1 cellular context compared by ENCODE assay signal in genomic region chr1:54108156-54108555, GRCh38.
A peak's percentile ranks its signal among the peaks of the same experiment; 100 is the strongest.
TF ChIP-seq lines count a peak whose summit lies in the region.

No MANE protein-coding gene starts in this region.

TF ChIP-seq in K562, 482 proteins besides CTCF, POLR2A, EP300 and RAD21 (continued from another document and continues in another):
- TF ChIP-seq, protein P1, sequence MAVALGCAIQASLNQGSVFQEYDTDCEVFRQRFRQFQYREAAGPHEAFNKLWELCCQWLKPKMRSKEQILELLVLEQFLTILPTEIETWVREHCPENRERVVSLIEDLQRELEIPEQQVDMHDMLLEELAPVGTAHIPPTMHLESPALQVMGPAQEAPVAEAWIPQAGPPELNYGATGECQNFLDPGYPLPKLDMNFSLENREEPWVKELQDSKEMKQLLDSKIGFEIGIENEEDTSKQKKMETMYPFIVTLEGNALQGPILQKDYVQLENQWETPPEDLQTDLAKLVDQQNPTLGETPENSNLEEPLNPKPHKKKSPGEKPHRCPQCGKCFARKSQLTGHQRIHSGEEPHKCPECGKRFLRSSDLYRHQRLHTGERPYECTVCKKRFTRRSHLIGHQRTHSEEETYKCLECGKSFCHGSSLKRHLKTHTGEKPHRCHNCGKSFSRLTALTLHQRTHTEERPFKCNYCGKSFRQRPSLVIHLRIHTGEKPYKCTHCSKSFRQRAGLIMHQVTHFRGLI (CRISPR knock-in tag; IDR thresholded peaks at IDR 0.05): no peak
- TF ChIP-seq, protein P2, sequence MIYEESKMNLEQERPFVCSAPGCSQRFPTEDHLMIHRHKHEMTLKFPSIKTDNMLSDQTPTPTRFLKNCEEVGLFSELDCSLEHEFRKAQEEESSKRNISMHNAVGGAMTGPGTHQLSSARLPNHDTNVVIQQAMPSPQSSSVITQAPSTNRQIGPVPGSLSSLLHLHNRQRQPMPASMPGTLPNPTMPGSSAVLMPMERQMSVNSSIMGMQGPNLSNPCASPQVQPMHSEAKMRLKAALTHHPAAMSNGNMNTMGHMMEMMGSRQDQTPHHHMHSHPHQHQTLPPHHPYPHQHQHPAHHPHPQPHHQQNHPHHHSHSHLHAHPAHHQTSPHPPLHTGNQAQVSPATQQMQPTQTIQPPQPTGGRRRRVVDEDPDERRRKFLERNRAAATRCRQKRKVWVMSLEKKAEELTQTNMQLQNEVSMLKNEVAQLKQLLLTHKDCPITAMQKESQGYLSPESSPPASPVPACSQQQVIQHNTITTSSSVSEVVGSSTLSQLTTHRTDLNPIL (CRISPR knock-in tag; IDR thresholded peaks at IDR 0.05): no peak
- TF ChIP-seq MIER1 (IDR thresholded peaks at IDR 0.05; ENCODE audit: low read depth) (no peak), ZNF263 (CRISPR knock-in tag; IDR thresholded peaks at IDR 0.05; ENCODE audit: borderline replicate concordance) (no peak; the same call in 1 of the 2 replicates), ZBTB2 (IDR thresholded peaks at IDR 0.05) (no peak), CBFA2T2 (conservative IDR thresholded peaks at IDR 0.05) (peak; percentile 91), TRIM24 (IDR thresholded peaks at IDR 0.05) (peak in 1 of 2 experiments; percentile 67; a peak in 1 of 4 replicates), SMARCA4 (IDR thresholded peaks at IDR 0.05) (peak; percentile 63), ZNF224 (CRISPR knock-in tag; IDR thresholded peaks at IDR 0.05) (no peak), KDM2B (CRISPR knock-in tag; IDR thresholded peaks at IDR 0.05) (no peak), SUPT5H (IDR thresholded peaks at IDR 0.05) (no peak), GATA2 (CRISPR knock-in tag; IDR thresholded peaks at IDR 0.05) (peak; percentile 44; the same call in 1 of the 2 replicates), ARID1B (IDR thresholded peaks at IDR 0.05) (peak; percentile 83), PPARD (CRISPR knock-in tag; IDR thresholded peaks at IDR 0.05) (no peak), ZNF445 (CRISPR knock-in tag; IDR thresholded peaks at IDR 0.05; ENCODE audit: low read depth) (no peak), ZFPM2 (CRISPR knock-in tag; IDR thresholded peaks at IDR 0.05) (no peak), RBM17 (IDR thresholded peaks at IDR 0.05; ENCODE audit: borderline replicate concordance, low read depth, low read length) (no peak), CBFA2T3 (IDR thresholded peaks at IDR 0.05) (peak; percentile 95), MAZ (CRISPR knock-in tag; conservative IDR thresholded peaks at IDR 0.05 in 1 of 2, IDR thresholded peaks at IDR 0.05 in 1 of 2) (0 out of 4 replicates have a peak, but pooled peaks of 1 of the 2 experiments have one; percentile 32), HMBOX1 (IDR thresholded peaks at IDR 0.05) (no peak), ZNF143 (CRISPR knock-in tag; IDR thresholded peaks at IDR 0.05) (no peak), SMAD2 (IDR thresholded peaks at IDR 0.05; ENCODE audit: low read depth, low read length) (no peak), ZNF3 (CRISPR knock-in tag; IDR thresholded peaks at IDR 0.05) (no peak), BRF2 (IDR thresholded peaks at IDR 0.05; ENCODE audit: borderline replicate concordance, insufficient read depth, insufficient read length) (no peak), REST (CRISPR knock-in tag; IDR thresholded peaks at IDR 0.05; ENCODE audit: low read depth) (no peak), OTX1 (CRISPR knock-in tag; IDR thresholded peaks at IDR 0.05) (no peak), CREB1 (IDR thresholded peaks at IDR 0.05) (no peak), CREB1 (CRISPR knock-in tag; IDR thresholded peaks at IDR 0.05) (0 out of 2 replicates have a peak, but pooled peaks have one; percentile 26), CREM (IDR thresholded peaks at IDR 0.05; ENCODE audit: low read depth) (0 out of 2 replicates have a peak, but pooled peaks have one; percentile 25), ADNP (tag; IDR thresholded peaks at IDR 0.05) (no peak), ETV1 (tag; conservative IDR thresholded peaks at IDR 0.05; ENCODE audit: low read depth) (no peak)
- TF ChIP-seq, protein P3, sequence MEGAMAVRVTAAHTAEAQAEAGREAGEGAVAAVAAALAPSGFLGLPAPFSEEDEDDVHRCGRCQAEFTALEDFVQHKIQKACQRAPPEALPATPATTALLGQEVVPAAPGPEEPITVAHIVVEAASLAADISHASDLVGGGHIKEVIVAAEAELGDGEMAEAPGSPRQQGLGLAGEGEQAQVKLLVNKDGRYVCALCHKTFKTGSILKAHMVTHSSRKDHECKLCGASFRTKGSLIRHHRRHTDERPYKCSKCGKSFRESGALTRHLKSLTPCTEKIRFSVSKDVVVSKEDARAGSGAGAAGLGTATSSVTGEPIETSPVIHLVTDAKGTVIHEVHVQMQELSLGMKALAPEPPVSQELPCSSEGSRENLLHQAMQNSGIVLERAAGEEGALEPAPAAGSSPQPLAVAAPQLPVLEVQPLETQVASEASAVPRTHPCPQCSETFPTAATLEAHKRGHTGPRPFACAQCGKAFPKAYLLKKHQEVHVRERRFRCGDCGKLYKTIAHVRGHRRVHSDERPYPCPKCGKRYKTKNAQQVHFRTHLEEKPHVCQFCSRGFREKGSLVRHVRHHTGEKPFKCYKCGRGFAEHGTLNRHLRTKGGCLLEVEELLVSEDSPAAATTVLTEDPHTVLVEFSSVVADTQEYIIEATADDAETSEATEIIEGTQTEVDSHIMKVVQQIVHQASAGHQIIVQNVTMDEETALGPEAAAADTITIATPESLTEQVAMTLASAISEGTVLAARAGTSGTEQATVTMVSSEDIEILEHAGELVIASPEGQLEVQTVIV (CRISPR knock-in tag; IDR thresholded peaks at IDR 0.05; ENCODE audit: borderline replicate concordance): no peak
- TF ChIP-seq, protein P4, sequence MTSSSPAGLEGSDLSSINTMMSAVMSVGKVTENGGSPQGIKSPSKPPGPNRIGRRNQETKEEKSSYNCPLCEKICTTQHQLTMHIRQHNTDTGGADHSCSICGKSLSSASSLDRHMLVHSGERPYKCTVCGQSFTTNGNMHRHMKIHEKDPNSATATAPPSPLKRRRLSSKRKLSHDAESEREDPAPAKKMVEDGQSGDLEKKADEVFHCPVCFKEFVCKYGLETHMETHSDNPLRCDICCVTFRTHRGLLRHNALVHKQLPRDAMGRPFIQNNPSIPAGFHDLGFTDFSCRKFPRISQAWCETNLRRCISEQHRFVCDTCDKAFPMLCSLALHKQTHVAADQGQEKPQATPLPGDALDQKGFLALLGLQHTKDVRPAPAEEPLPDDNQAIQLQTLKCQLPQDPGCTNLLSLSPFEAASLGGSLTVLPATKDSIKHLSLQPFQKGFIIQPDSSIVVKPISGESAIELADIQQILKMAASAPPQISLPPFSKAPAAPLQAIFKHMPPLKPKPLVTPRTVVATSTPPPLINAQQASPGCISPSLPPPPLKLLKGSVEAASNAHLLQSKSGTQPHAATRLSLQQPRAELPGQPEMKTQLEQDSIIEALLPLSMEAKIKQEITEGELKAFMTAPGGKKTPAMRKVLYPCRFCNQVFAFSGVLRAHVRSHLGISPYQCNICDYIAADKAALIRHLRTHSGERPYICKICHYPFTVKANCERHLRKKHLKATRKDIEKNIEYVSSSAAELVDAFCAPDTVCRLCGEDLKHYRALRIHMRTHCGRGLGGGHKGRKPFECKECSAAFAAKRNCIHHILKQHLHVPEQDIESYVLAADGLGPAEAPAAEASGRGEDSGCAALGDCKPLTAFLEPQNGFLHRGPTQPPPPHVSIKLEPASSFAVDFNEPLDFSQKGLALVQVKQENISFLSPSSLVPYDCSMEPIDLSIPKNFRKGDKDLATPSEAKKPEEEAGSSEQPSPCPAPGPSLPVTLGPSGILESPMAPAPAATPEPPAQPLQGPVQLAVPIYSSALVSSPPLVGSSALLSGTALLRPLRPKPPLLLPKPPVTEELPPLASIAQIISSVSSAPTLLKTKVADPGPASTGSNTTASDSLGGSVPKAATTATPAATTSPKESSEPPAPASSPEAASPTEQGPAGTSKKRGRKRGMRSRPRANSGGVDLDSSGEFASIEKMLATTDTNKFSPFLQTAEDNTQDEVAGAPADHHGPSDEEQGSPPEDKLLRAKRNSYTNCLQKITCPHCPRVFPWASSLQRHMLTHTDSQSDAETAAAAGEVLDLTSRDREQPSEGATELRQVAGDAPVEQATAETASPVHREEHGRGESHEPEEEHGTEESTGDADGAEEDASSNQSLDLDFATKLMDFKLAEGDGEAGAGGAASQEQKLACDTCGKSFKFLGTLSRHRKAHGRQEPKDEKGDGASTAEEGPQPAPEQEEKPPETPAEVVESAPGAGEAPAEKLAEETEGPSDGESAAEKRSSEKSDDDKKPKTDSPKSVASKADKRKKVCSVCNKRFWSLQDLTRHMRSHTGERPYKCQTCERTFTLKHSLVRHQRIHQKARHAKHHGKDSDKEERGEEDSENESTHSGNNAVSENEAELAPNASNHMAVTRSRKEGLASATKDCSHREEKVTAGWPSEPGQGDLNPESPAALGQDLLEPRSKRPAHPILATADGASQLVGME (CRISPR knock-in tag; IDR thresholded peaks at IDR 0.05): no peak
- TF ChIP-seq, protein P5, sequence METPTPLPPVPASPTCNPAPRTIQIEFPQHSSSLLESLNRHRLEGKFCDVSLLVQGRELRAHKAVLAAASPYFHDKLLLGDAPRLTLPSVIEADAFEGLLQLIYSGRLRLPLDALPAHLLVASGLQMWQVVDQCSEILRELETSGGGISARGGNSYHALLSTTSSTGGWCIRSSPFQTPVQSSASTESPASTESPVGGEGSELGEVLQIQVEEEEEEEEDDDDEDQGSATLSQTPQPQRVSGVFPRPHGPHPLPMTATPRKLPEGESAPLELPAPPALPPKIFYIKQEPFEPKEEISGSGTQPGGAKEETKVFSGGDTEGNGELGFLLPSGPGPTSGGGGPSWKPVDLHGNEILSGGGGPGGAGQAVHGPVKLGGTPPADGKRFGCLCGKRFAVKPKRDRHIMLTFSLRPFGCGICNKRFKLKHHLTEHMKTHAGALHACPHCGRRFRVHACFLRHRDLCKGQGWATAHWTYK (CRISPR knock-in tag; IDR thresholded peaks at IDR 0.05): no peak
- TF ChIP-seq, protein P6, sequence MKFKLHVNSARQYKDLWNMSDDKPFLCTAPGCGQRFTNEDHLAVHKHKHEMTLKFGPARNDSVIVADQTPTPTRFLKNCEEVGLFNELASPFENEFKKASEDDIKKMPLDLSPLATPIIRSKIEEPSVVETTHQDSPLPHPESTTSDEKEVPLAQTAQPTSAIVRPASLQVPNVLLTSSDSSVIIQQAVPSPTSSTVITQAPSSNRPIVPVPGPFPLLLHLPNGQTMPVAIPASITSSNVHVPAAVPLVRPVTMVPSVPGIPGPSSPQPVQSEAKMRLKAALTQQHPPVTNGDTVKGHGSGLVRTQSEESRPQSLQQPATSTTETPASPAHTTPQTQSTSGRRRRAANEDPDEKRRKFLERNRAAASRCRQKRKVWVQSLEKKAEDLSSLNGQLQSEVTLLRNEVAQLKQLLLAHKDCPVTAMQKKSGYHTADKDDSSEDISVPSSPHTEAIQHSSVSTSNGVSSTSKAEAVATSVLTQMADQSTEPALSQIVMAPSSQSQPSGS (CRISPR knock-in tag; IDR thresholded peaks at IDR 0.05): no peak
